8 cellular contexts compared by ENCODE assay signal in the genomic region with DNA sequence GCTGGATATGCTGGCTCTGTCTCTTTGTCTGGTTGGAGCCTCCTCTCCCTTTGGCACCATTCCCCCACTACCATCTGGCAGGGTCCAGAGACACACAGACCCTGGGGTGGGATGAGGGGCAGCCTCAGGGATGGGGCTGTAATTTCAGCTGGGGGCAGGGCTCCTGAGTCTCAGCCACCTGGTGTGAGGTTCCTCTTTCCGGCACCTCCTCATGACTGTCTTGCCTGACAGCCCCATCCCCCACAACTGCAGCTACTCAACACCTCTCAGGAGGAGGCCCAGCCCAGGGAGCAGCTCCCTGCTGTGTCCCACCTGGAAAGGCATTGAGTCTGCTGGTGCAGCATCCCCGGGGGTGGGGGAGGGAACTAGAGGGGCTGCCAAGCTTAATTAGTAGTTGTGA. TPM values are rescaled to one million over a fixed set of nuclear protein-coding genes. Genes with fewer than 3 reads are reported as not detected.
DNase-seq lines count a peak whose midpoint lies in the region; ATAC-seq and TF ChIP-seq lines count a peak whose summit lies in the region.

No MANE protein-coding gene starts in this region.

- H3K4me1 ChIP-seq in DOHH2 (ENCODE audit: control insufficient read depth, low read length): peaks cover 81% of the 10 kb centered on the region
- no peaks in the 10 kb centered on the region for H3K4me1 ChIP-seq in colonic mucosa

- H3K36me3 ChIP-seq in DOHH2 (ENCODE audit: control insufficient read depth, low read length) (no peaks in the 10 kb centered on the region), colonic mucosa (no peaks in the 10 kb centered on the region)

- H3K27me3 ChIP-seq in DOHH2 (ENCODE audit: control insufficient read depth, low read length) (no peaks in the 10 kb centered on the region), colonic mucosa (no peaks in the 10 kb centered on the region)

- TF ChIP-seq CTCF in DOHH2 (IDR thresholded peaks at IDR 0.05; ENCODE audit: low read depth, low read length, poor library complexity, severe bottlenecking) (no peak), RWPE1 (conservative IDR thresholded peaks at IDR 0.05; ENCODE audit: low read depth) (no peak), colonic mucosa (IDR thresholded peaks at IDR 0.05) (no peak)

- H3K79me2 ChIP-seq in DOHH2 (ENCODE audit: control insufficient read depth, low read length): no peaks in the 10 kb centered on the region

- CTCF ChIA-PET in RWPE1 (lab: Yijun Ruan, JAX): interaction anchor here (1.2 kb wide), 1 partner anchor 21 kb away, joined by 4 read pairs; no protein-coding TSS in a partner anchor

- H3K9ac ChIP-seq in colonic mucosa (ENCODE audit: low read depth in 2 of 2, low read length in 2 of 2): peak overlapping the region in 1 of 2 donors; percentile 4

- no peaks in the 10 kb centered on the region for H3K9me3 ChIP-seq in DOHH2 (ENCODE audit: control insufficient read depth, insufficient read depth, low read length)
- no peaks in the 10 kb centered on the region for H3K9me3 ChIP-seq in colonic mucosa

- H3K9me2 ChIP-seq in DOHH2 (replicated peaks; ENCODE audit: control insufficient read depth, low read length): no peaks in the 10 kb centered on the region

- DNase-seq in RWPE1 (ENCODE audit: low spot score) (no peak), Ammon's horn (ENCODE audit: low spot score) (no peak), colonic mucosa (no peak), occipital lobe (lab: John Stamatoyannopoulos, UW) (no peak)
- DNase-seq in effector CD4-positive, alpha-beta T cell: no peak

- H4K20me1 ChIP-seq in DOHH2 (ENCODE audit: control insufficient read depth, insufficient read depth, low read depth, low read length): no peaks in the 10 kb centered on the region

- peaks cover 10% of the 10 kb centered on the region for H3F3A ChIP-seq in DOHH2 (ENCODE audit: control insufficient read depth, insufficient read depth)

- peak overlapping the region; percentile 84 for H3K4me2 ChIP-seq in DOHH2 (ENCODE audit: low read length)

- H3K4me3 ChIP-seq in DOHH2 (ENCODE audit: low read length): peak overlapping the region; percentile 55
- H3K4me3 ChIP-seq in colonic mucosa: no peak overlapping the region

- intact Hi-C loops in colonic mucosa (cut with DNase I): no loop called here

- ATAC-seq in GM19452 (IDR thresholded peaks at IDR 0.05; ENCODE audit: unreplicated experiment) (peak; percentile 89), HG03457 (IDR thresholded peaks at IDR 0.05; ENCODE audit: unreplicated experiment) (peak; percentile 61)

- POLR2A ChIA-PET in RWPE1 (lab: Yijun Ruan, JAX; ENCODE audit: low non-redundant PET): no interaction called here

- H3K27ac ChIP-seq in DOHH2 (ENCODE audit: low read depth, low read length) (peak overlapping the region; percentile 76), RWPE1 (peak overlapping the region; percentile 64), colonic mucosa (no peak overlapping the region)

RNA-seq across cellular contexts. Expression of a gene that starts 11.7 kb away (rescaled TPM):
- 1,000 to 10,000 TPM; 1,643 to 1,700 TPM for total RNA-seq in colonic mucosa
- total RNA-seq in occipital lobe: 2,126 TPM

RNA-seq across cellular contexts. Expression of a gene that starts 46.7 kb away (rescaled TPM):
- total RNA-seq in colonic mucosa (10 to 100 TPM; 37.4 to 51.3 TPM), occipital lobe (23.1 TPM)

RNA-seq across cellular contexts. Expression of a gene that starts 48.5 kb away (rescaled TPM):
- total RNA-seq in colonic mucosa (100 to 1,000 TPM; 200 to 485 TPM), occipital lobe (4.1 TPM)

Comparison
In these comparisons a context has a peak if more than half of its experiments do, and no peak if none do; other contexts are left out.
1. RNA of a gene that starts 48.5 kb away (total RNA-seq): 200 to 485 TPM in colonic mucosa; 4.1 TPM in occipital lobe (single experiment); every median in the first group is over 10 times any median in the second.